8 cellular contexts compared by ENCODE assay signal in genomic region chr2:43222472-43223146, GRCh38. TPM values are rescaled to one million over a fixed set of nuclear protein-coding genes. Genes with fewer than 3 reads are reported as not detected.
DNase-seq lines count a peak whose midpoint lies in the region; ATAC-seq and TF ChIP-seq lines count a peak whose summit lies in the region.

No MANE protein-coding gene starts in this region.

- H3K9ac ChIP-seq in SU-DHL-6 (ENCODE audit: low read length): peak overlapping the region; percentile 99

- DNase-seq in esophagus squamous epithelium (lab: John Stamatoyannopoulos, UW) (no peak), prostate gland (ENCODE audit: low spot score) (no peak), A172 (ENCODE audit: low spot score) (no peak), NCI-H2107 treated with DMSO at 0.1 percent for 48 hours (lab: John Stamatoyannopoulos, UW; ENCODE audit: unreplicated experiment) (no peak), sciatic nerve (ENCODE audit: low spot score) (no peak)

- H4K20me1 ChIP-seq in SU-DHL-6 (ENCODE audit: low read depth, low read length): peaks cover 11% of the 10 kb centered on the region

- H3K4me3 ChIP-seq in GM12875 (ENCODE audit: low read depth, low read length) (peak overlapping the region; percentile 22), SU-DHL-6 (ENCODE audit: insufficient read depth, low read length, poor library complexity, severe bottlenecking) (peak overlapping the region; percentile 85), esophagus squamous epithelium (peak overlapping the region; percentile 79 to 97 (median 92)), prostate gland (peak overlapping the region; percentile 86 to 87)

- 3 to 5% methylated on average over 6 of the region's 6 CpGs for WGBS in esophagus squamous epithelium, 2 donors
- 3% methylated on average over 6 of the region's 6 CpGs for WGBS in prostate gland

- intact Hi-C loops in esophagus squamous epithelium (cut with DNase I): loop anchor here (5.0 to 10.0 kb wide), 2 partner anchors 90 to 248 kb away; no protein-coding TSS in a partner anchor
- intact Hi-C loops in prostate gland (cut with DNase I): loop anchor here (5.0 to 10.0 kb wide), 3 partner anchors 65 to 368 kb away; no protein-coding TSS in a partner anchor
- intact Hi-C loops in sciatic nerve (cut with DNase I): loop anchor here (10.0 kb wide), 1 partner anchor 88 kb away; no protein-coding TSS in a partner anchor

- H3F3A ChIP-seq in SU-DHL-6 (ENCODE audit: insufficient read depth): peaks cover 66% of the 10 kb centered on the region

- H3K27me3 ChIP-seq in SU-DHL-6 (ENCODE audit: low read length) (no peaks in the 10 kb centered on the region), esophagus squamous epithelium (no peaks in the 10 kb centered on the region), prostate gland (replicated peaks; ENCODE audit: insufficient read depth) (no peaks in the 10 kb centered on the region)

- TF ChIP-seq CTCF in GM12875 (IDR thresholded peaks at IDR 0.05; ENCODE audit: borderline replicate concordance, insufficient read depth, low read depth, low read length) (no peak), SU-DHL-6 (IDR thresholded peaks at IDR 0.05; ENCODE audit: insufficient read depth, low read length, poor library complexity, severe bottlenecking) (no peak), esophagus squamous epithelium (IDR thresholded peaks at IDR 0.05) (peak in 1 of 6 experiments; percentile 0), prostate gland (IDR thresholded peaks at IDR 0.05) (no peak)

- H2AFZ ChIP-seq in SU-DHL-6 (ENCODE audit: low read depth, low read length, severe bottlenecking): no peak overlapping the region

- H3K36me3 ChIP-seq in SU-DHL-6 (ENCODE audit: low read length) (peaks cover 17% of the 10 kb centered on the region), esophagus squamous epithelium (peaks cover 4 to 32% (median 22%) of the 10 kb centered on the region in 3 donors), prostate gland (peaks cover 4 to 26% of the 10 kb centered on the region in 2 donors)

- peaks cover 47% of the 10 kb centered on the region for H3K79me2 ChIP-seq in SU-DHL-6 (ENCODE audit: insufficient read depth, low read length)

- peak overlapping the region; percentile 97 for H3K27ac ChIP-seq in SU-DHL-6 (ENCODE audit: low read depth, low read length)
- H3K27ac ChIP-seq in esophagus squamous epithelium: peak overlapping the region; percentile 96 to 100 (median 98)
- H3K27ac ChIP-seq in prostate gland: peak overlapping the region; percentile 98 to 99

- H3K9me3 ChIP-seq in SU-DHL-6 (ENCODE audit: insufficient read depth, low read length): no peaks in the 10 kb centered on the region
- H3K9me3 ChIP-seq in esophagus squamous epithelium: no peaks in the 10 kb centered on the region
- H3K9me3 ChIP-seq in prostate gland: no peaks in the 10 kb centered on the region

- ATAC-seq in sciatic nerve: no peak
- no peak for ATAC-seq in GM18505 (IDR thresholded peaks at IDR 0.05; ENCODE audit: unreplicated experiment)

- H3K4me2 ChIP-seq in SU-DHL-6 (ENCODE audit: low read depth, low read length, poor library complexity, severe bottlenecking): peak overlapping the region; percentile 76

- H3K4me1 ChIP-seq in esophagus squamous epithelium (peaks cover 37 to 64% (median 39%) of the 10 kb centered on the region in 3 donors), prostate gland (replicated peaks) (peaks cover 24% of the 10 kb centered on the region)

- no peak for TF ChIP-seq POLR2A in esophagus squamous epithelium (IDR thresholded peaks at IDR 0.05)
- no peak for TF ChIP-seq POLR2A in prostate gland (IDR thresholded peaks at IDR 0.05)
- no peak for TF ChIP-seq POLR2A in GM18505 (IDR thresholded peaks at IDR 0.05; ENCODE audit: borderline replicate concordance, extremely low read depth, insufficient read depth, insufficient read length)

- no peaks in the 10 kb centered on the region for H3K9me2 ChIP-seq in SU-DHL-6 (replicated peaks; ENCODE audit: insufficient read depth, low read length)

RNA-seq across cellular contexts. Expression of gene ZFP36L2, which starts 3.8 kb away (rescaled TPM):
- total RNA-seq in esophagus squamous epithelium (10 to 100 TPM; 26.6 to 87.7 (median 41.8) TPM), prostate gland (100 to 1,000 TPM; 117 to 256 TPM), sciatic nerve (172 TPM)
- 0.55 and 1.4 TPM in 2 replicates for total RNA-seq in A172 (2014; rRNA removed; shearing (Covaris generic))

Comparison
In these comparisons a context has a peak if more than half of its experiments do, and no peak if none do; other contexts are left out.
1. H3K4me3 ChIP-seq: peak in every context shown above with its lines; median percentile 92 in esophagus squamous epithelium; 86 in prostate gland; 85 in SU-DHL-6; 22 in GM12875.
2. RNA of gene ZFP36L2, which starts 3.8 kb away (total RNA-seq): 117 to 256 TPM in prostate gland, 172 TPM in sciatic nerve (single experiment) and 26.6 to 87.7 TPM in esophagus squamous epithelium; 0.55 to 1.4 TPM in A172; every median in the first group is over 10 times any median in the second.
3. Peak in every context shown above with its lines, with median percentiles within 50 percentile points of each other: H3K27ac ChIP-seq.